ENCODE assay signal across 17 cellular contexts in the genomic region with DNA sequence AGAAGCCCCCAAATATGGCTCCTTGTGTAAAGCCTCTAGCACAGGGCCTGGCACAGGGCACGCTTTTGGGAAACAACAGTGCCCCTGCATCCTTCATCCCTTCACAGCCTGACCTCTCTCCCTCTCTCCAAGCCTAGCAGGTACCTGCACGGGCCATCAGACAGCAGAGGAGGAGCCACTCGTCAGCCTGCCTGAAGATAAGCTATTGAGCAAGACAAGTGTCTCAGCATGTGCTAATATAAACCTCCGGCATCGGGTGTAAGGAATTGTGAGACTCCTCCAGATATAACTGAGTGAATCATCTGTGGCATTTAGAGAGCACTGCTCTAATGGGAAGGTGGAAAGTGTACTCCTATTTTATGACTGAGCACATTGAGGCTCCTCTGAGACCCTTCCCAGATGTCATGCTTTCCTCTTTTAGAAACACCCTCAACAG. TPM values are rescaled to one million over a fixed set of nuclear protein-coding genes. Genes with fewer than 3 reads are reported as not detected.
DNase-seq lines count a peak whose midpoint lies in the region; ATAC-seq, FAIRE-seq and TF ChIP-seq lines count a peak whose summit lies in the region.
"Had no signal": no experiment of that assay in that cellular context is flagged by ENCODE, and none has a peak within 500 bp of the region (broad histone marks: within the 10 kb centered on the region; RNA-seq: fewer than 3 reads in every experiment).

No MANE protein-coding gene starts in this region.

- H2AFZ ChIP-seq in K562 (ENCODE audit: low read depth, low read length) = no peak overlapping the region

- H3K4me1 Mint-ChIP-seq in CD8-positive, alpha-beta T cell (ENCODE audit: low read depth) = no peaks in the 10 kb centered on the region

- no peak overlapping the region for H3K4me2 ChIP-seq in K562 (ENCODE audit: insufficient read depth, low read length)
- H3K4me2 ChIP-seq: BLaER1 had no signal

- H3K27ac Mint-ChIP-seq in CD8-positive, alpha-beta T cell = no peak overlapping the region

- H3K4me3 Mint-ChIP-seq in CD8-positive, alpha-beta T cell = no peak overlapping the region

- H4K20me1 ChIP-seq in K562 (replicated peaks; ENCODE audit: control insufficient read depth, insufficient read depth, low read length) = no peaks in the 10 kb centered on the region
- H4K20me1 ChIP-seq: BLaER1 had no signal

- no TSS peak for BruUV-seq in K562 (replicated peaks; lab: Mats Ljungman, UMichigan)

- POLR2A ChIA-PET in AG04449 (lab: Yijun Ruan, JAX) (no interaction called here), K562 (lab: Yijun Ruan, JAX) (no interaction called here)
- POLR2A ChIA-PET in CD8-positive, alpha-beta T cell (lab: Charles Lee) = no interaction called here

- peak; percentile 45 for DNase-seq in AG04449 (ENCODE audit: low read depth, low spot score)
- peak; percentile 23 for DNase-seq in HT-29 (ENCODE audit: low spot score)
- no peak for DNase-seq in K562 (ENCODE audit: extremely low read depth in 1 of 4, low spot score in 3 of 4)
- DNase-seq in kidney tubule cell (ENCODE audit: low spot score) = peak; percentile 8
- no peak for DNase-seq in CD8-positive, alpha-beta T cell
- no peak for DNase-seq in COR-L47 (lab: John Stamatoyannopoulos, UW)
- DNase-seq in right cardiac atrium = no peak
- DNase-seq: activated CD4-positive, CD25-positive, alpha-beta regulatory T cell treated with anti-CD3 and anti-CD28 coated beads, Interleukin-2, amount 50 U/mL, for 72 hours; central memory CD4-positive, alpha-beta T cell; H7; Karpas-422; left ventricle myocardium superior; NCI-H446 treated with DMSO at 0.1 percent for 48 hours had no signal

- H3K9me3 ChIP-seq in K562 (replicated peaks; ENCODE audit: control insufficient read depth, insufficient read depth, low read depth, low read length) (no peaks in the 10 kb centered on the region), right cardiac atrium (ENCODE audit: control insufficient read depth, low read length) (no peaks in the 10 kb centered on the region)
- no peaks in the 10 kb centered on the region for H3K9me3 ChIP-seq in CD8-positive, alpha-beta T cell (ENCODE audit: low read length)
- H3K9me3 ChIP-seq: BLaER1 had no signal

- CTCF ChIA-PET in AG04449 (lab: Yijun Ruan, JAX) (interaction anchor here (0.8 kb wide), 1 partner anchor 19 kb away, joined by 3 read pairs; no protein-coding TSS in a partner anchor), K562 (lab: Yijun Ruan, JAX; ENCODE audit: low intra/inter-chr PET ratio) (no interaction called here)
- CTCF ChIA-PET in CD8-positive, alpha-beta T cell (lab: Charles Lee) = no interaction called here

- TF ChIP-seq RAD21 in K562 (CRISPR knock-in tag; conservative IDR thresholded peaks at IDR 0.05 in 1 of 2, IDR thresholded peaks at IDR 0.05 in 1 of 2) = no peak

- peaks cover 27 to 73% of the 10 kb centered on the region in 2 experiments for H3K27me3 ChIP-seq in K562 (ENCODE audit: control insufficient read depth in 2 of 2, insufficient read depth in 2 of 2, low read length in 2 of 2)
- H3K27me3 ChIP-seq in CD8-positive, alpha-beta T cell (ENCODE audit: insufficient read depth, low read length) = no peaks in the 10 kb centered on the region
- no peaks in the 10 kb centered on the region for H3K27me3 ChIP-seq in right cardiac atrium (ENCODE audit: control insufficient read depth, insufficient read depth)
- H3K27me3 ChIP-seq: BLaER1 had no signal

- in situ Hi-C loops in K562 (cut with MboI) = no loop called here

- TF ChIP-seq CTCF in AG04449 (IDR thresholded peaks at IDR 0.05; ENCODE audit: insufficient read depth, low read length, missing control alignments) (no peak), K562 (IDR thresholded peaks at IDR 0.05 in 2 of 3, conservative IDR thresholded peaks at IDR 0.05 in 1 of 3; ENCODE audit: insufficient read depth in 2 of 3, low read depth in 1 of 3, low read length in 3 of 3) (no peak)
- TF ChIP-seq CTCF in CD8-positive, alpha-beta T cell (IDR thresholded peaks at IDR 0.05) = no peak

- no peaks in the 10 kb centered on the region; a peak in 1 of 5 replicates for H3K4me1 ChIP-seq in K562 (replicated peaks in 1 of 2; ENCODE audit: control insufficient read depth in 2 of 2, insufficient read depth in 2 of 2, low read length in 2 of 2)
- H3K4me1 ChIP-seq in CD8-positive, alpha-beta T cell (ENCODE audit: insufficient read depth, low read length) = no peaks in the 10 kb centered on the region
- no peaks in the 10 kb centered on the region for H3K4me1 ChIP-seq in right cardiac atrium (ENCODE audit: control insufficient read depth, insufficient read depth, low read length)

- ATAC-seq in K562 (no peak), HG03097 (IDR thresholded peaks at IDR 0.05; ENCODE audit: low FRiP score, unreplicated experiment) (no peak), right cardiac atrium (no peak)
- no peak for ATAC-seq in CD8-positive, alpha-beta T cell
- ATAC-seq: left ventricle myocardium superior had no signal

- intact Hi-C loops in K562 (cut with micrococcal nuclease) = no loop called here
- intact Hi-C loops in CD8-positive, alpha-beta T cell (cut with DNase I, micrococcal nuclease) = no loop called here
- intact Hi-C loops in right cardiac atrium (cut with DNase I) = no loop called here

- H3K9me1 ChIP-seq in K562 (ENCODE audit: control insufficient read depth, insufficient read depth, low read length) = no peaks in the 10 kb centered on the region

- TF ChIP-seq EP300 in K562 (IDR thresholded peaks at IDR 0.05; ENCODE audit: low read length) = no peak

- no peaks in the 10 kb centered on the region for H3K79me2 ChIP-seq in K562 (ENCODE audit: control insufficient read depth, insufficient read depth, low read length)

- H3K36me3 Mint-ChIP-seq in CD8-positive, alpha-beta T cell = no peaks in the 10 kb centered on the region

- H3K4me3 ChIP-seq in AG04449 (ENCODE audit: low read depth, low read length) (no peak overlapping the region), K562 (no peak overlapping the region), right cardiac atrium (ENCODE audit: low read length) (no peak overlapping the region)
- no peak overlapping the region for H3K4me3 ChIP-seq in CD8-positive, alpha-beta T cell (ENCODE audit: low read depth, low read length)
- H3K4me3 ChIP-seq: BLaER1 had no signal

- no peak for TF ChIP-seq POLR2A in K562 (conservative IDR thresholded peaks at IDR 0.05)

- WGBS in K562 (ENCODE audit: insufficient coverage, low coverage, missing lambda C conversion rate) = 2% methylated on average over 5 of the region's 5 CpGs
- whole genome bisulfite sequencing in right cardiac atrium = 66% methylated on average over 5 of the region's 5 CpGs

- no peak overlapping the region for H3K27ac ChIP-seq in K562 (ENCODE audit: extremely low read depth, low read depth, low read length)
- no peak overlapping the region for H3K27ac ChIP-seq in CD8-positive, alpha-beta T cell (ENCODE audit: low read depth, low read length)
- H3K27ac ChIP-seq in right cardiac atrium (ENCODE audit: low read length) = no peak overlapping the region
- H3K27ac ChIP-seq: BLaER1 had no signal

- H3K36me3 ChIP-seq in K562 (ENCODE audit: control insufficient read depth, insufficient read depth, low read length) = no peaks in the 10 kb centered on the region
- no peaks in the 10 kb centered on the region for H3K36me3 ChIP-seq in CD8-positive, alpha-beta T cell (ENCODE audit: insufficient read depth, low read length)
- H3K36me3 ChIP-seq: BLaER1 had no signal

- H3K27me3 Mint-ChIP-seq in CD8-positive, alpha-beta T cell (ENCODE audit: low read depth) = peaks cover 3% of the 10 kb centered on the region

- H3K9ac ChIP-seq in K562 (ENCODE audit: insufficient read depth in 1 of 2, low read depth in 2 of 2, low read length in 2 of 2) = no peak overlapping the region
- H3K9ac ChIP-seq: BLaER1 had no signal

- no peak for FAIRE-seq in K562 (lab: Jason Lieb, UNC)

- H3K9me3 Mint-ChIP-seq in CD8-positive, alpha-beta T cell = no peaks in the 10 kb centered on the region

RNA-seq across cellular contexts. Expression of gene TBX4, which starts 38.3 kb away (rescaled TPM):
- total RNA-seq in HT-29 (2014; rRNA removed; shearing (Covaris generic)) = not detected in 2 replicates
- not detected in 2 replicates for total RNA-seq in K562 (2011; cell fraction: chromatin; rRNA removed; ENCODE audit: low replicate concordance)
- not detected in 2 replicates for total RNA-seq in K562 (2011; cell fraction: nucleolus; rRNA removed)
- total RNA-seq in K562 (2011; cell fraction: nucleoplasm; rRNA removed) = not detected in 2 replicates
- total RNA-seq in K562 (2014; rRNA removed) (not detected in 2 replicates), K562 (2014; rRNA removed; fragmentation: Illumina TruSeq; extraction: Trizol) (not detected in 2 replicates), K562 (2015; rRNA removed; fragmentation: Illumina TruSeq; extraction: Trizol) (not detected in 2 replicates), K562 (2021) (not detected in 2 replicates), right cardiac atrium (not detected)
- polyA plus RNA-seq in K562 (2011; rRNA removed) (not detected in 2 replicates), K562 (2014; fragmentation: Illumina TruSeq; extraction: Trizol) (not detected in 2 replicates), K562 (2014; fragmentation: Nextera tagmentation; extraction: Ambion mirVana) (not detected), K562 (2014; rRNA removed) (not detected in 2 replicates), right cardiac atrium (0.11 TPM)
- polyA plus RNA-seq in K562 (2011; cell fraction: cytosol; rRNA removed) = not detected in 2 replicates
- not detected in 2 replicates for polyA plus RNA-seq in K562 (2011; cell fraction: nucleus; rRNA removed)
- 0.06 TPM in 1 of 2 replicates, not detected in the other for polyA plus RNA-seq in K562 (2012)
- polyA minus RNA-seq in K562 (2011; rRNA and poly(A)+ RNA removed) = not detected in 2 replicates
- polyA minus RNA-seq in K562 (2011; cell fraction: cytosol; rRNA and poly(A)+ RNA removed) = not detected in 2 replicates
- polyA minus RNA-seq in K562 (2011; cell fraction: nucleus; rRNA and poly(A)+ RNA removed) = not detected in 2 replicates
- not detected for total RNA-seq in CD8-positive, alpha-beta T cell
- total RNA-seq: H7, left ventricle myocardium superior, pulmonary artery endothelial cell, SK-MEL-5 had no signal

Comparison
In these comparisons a context has a peak if more than half of its experiments do, and no peak if none do; other contexts are left out.
1. DNase-seq: peak in AG04449 (single experiment), HT-29 (single experiment) and kidney tubule cell (single experiment); none in K562 (0 of 4), CD8-positive, alpha-beta T cell (0 of 7), COR-L47 (single experiment) and right cardiac atrium (0 of 3).